22 cellular contexts compared by ENCODE assay signal in genomic region chr5:119037496-119038215, GRCh38. TPM values are rescaled to one million over a fixed set of nuclear protein-coding genes. Genes with fewer than 3 reads are reported as not detected.
DNase-seq lines count a peak whose midpoint lies in the region; ATAC-seq and TF ChIP-seq lines count a peak whose summit lies in the region.
"Had no signal": no experiment of that assay in that cellular context is flagged by ENCODE, and none has a peak within 500 bp of the region (broad histone marks: within the 10 kb centered on the region; RNA-seq: fewer than 3 reads in every experiment).

No MANE protein-coding gene starts in this region.

- H3K4me3 ChIP-seq in LNCaP clone FGC (ENCODE audit: low read depth, low read length) (no peak overlapping the region), ascending aorta (no peak overlapping the region)
- H3K4me3 ChIP-seq: A549, lung, right atrium auricular region had no signal

- no peaks in the 10 kb centered on the region for H3K9me3 Mint-ChIP-seq in activated CD4-positive, alpha-beta T cell treated with anti-CD3 and anti-CD28 coated beads, Interleukin-2, amount 10 ng/mL, durations not matched to agents 7 days and 5 days

- H3K36me3 ChIP-seq in ascending aorta = no peaks in the 10 kb centered on the region
- H3K36me3 ChIP-seq: neutrophil, right atrium auricular region had no signal

- no peaks in the 10 kb centered on the region for H3K9me3 ChIP-seq in ascending aorta
- H3K9me3 ChIP-seq: A549, neutrophil, right atrium auricular region had no signal

- no peak overlapping the region for H3K27ac Mint-ChIP-seq in activated CD4-positive, alpha-beta T cell treated with anti-CD3 and anti-CD28 coated beads, Interleukin-2, amount 10 ng/mL, durations not matched to agents 7 days and 5 days
- H3K27ac Mint-ChIP-seq: activated CD4-positive, alpha-beta T cell treated with anti-CD3 and anti-CD28 coated beads for 36 hours; activated naive CD8-positive, alpha-beta T cell; CD14-positive monocyte had no signal

- no peaks in the 10 kb centered on the region for H3K27me3 Mint-ChIP-seq in activated CD4-positive, alpha-beta T cell treated with anti-CD3 and anti-CD28 coated beads, Interleukin-2, amount 10 ng/mL, durations not matched to agents 7 days and 5 days
- H3K27me3 Mint-ChIP-seq: activated CD4-positive, alpha-beta T cell treated with anti-CD3 and anti-CD28 coated beads for 36 hours; activated naive CD8-positive, alpha-beta T cell had no signal

- intact Hi-C loops in left colon (cut with DNase I, micrococcal nuclease) (no loop called here), ascending aorta (cut with DNase I) (no loop called here)

- no peaks in the 10 kb centered on the region for H3K27me3 ChIP-seq in ascending aorta
- H3K27me3 ChIP-seq: neutrophil, right atrium auricular region had no signal

- peak; percentile 57 for ATAC-seq in left colon
- ATAC-seq: activated CD4-positive, alpha-beta T cell treated with anti-CD3 and anti-CD28 coated beads for 36 hours had no signal

- no peaks in the 10 kb centered on the region for H3K4me1 ChIP-seq in ascending aorta
- H3K4me1 ChIP-seq: right atrium auricular region had no signal

- POLR2A ChIA-PET in activated CD4-positive, alpha-beta T cell treated with anti-CD3 and anti-CD28 coated beads, Interleukin-2, amount 10 ng/mL, durations not matched to agents 7 days and 5 days (lab: Charles Lee) = no interaction called here

- TF ChIP-seq CTCF in 22Rv1 (IDR thresholded peaks at IDR 0.05) (no peak), LNCaP clone FGC (IDR thresholded peaks at IDR 0.05; ENCODE audit: control insufficient read depth, extremely low read depth, insufficient read depth) (no peak), ascending aorta (IDR thresholded peaks at IDR 0.05) (no peak)

- DNase-seq in LNCaP clone FGC (ENCODE audit: low read depth) = peak; percentile 98
- DNase-seq in astrocyte of the hippocampus (ENCODE audit: low read depth, low spot score) = peak; percentile 17
- DNase-seq in left colon = no peak
- no peak for DNase-seq in activated CD4-positive, alpha-beta T cell treated with anti-CD3 and anti-CD28 coated beads, Interleukin-2, amount 10 ng/mL, durations not matched to agents 7 days and 5 days
- DNase-seq in ascending aorta (ENCODE audit: low spot score in 2 of 2) = no peak
- DNase-seq in NCI-H187 treated with DMSO at 0.1 percent for 48 hours (lab: John Stamatoyannopoulos, UW) = no peak
- DNase-seq in NCI-H774 (lab: John Stamatoyannopoulos, UW) = no peak
- DNase-seq: activated CD4-positive, alpha-beta T cell treated with anti-CD3 and anti-CD28 coated beads for 36 hours; cortex of kidney; DMS 273 treated with DMSO at 0.1 percent for 48 hours; hypothalamus; islet precursor cell; NCI-H2029 treated with DMSO at 0.1 percent for 48 hours; NCI-H510A; substantia nigra had no signal

- no peaks in the 10 kb centered on the region for H3K36me3 Mint-ChIP-seq in activated CD4-positive, alpha-beta T cell treated with anti-CD3 and anti-CD28 coated beads, Interleukin-2, amount 10 ng/mL, durations not matched to agents 7 days and 5 days (ENCODE audit: low read depth)
- H3K36me3 Mint-ChIP-seq: activated naive CD8-positive, alpha-beta T cell; CD14-positive monocyte had no signal

- CTCF ChIA-PET in activated CD4-positive, alpha-beta T cell treated with anti-CD3 and anti-CD28 coated beads, Interleukin-2, amount 10 ng/mL, durations not matched to agents 7 days and 5 days (lab: Charles Lee) = no interaction called here

- H3K27ac ChIP-seq in 22Rv1 (peak overlapping the region; percentile 93), ascending aorta (no peak overlapping the region)
- H3K27ac ChIP-seq: A549, neutrophil, right atrium auricular region had no signal

- peaks cover 6% of the 10 kb centered on the region for H3K4me1 Mint-ChIP-seq in activated CD4-positive, alpha-beta T cell treated with anti-CD3 and anti-CD28 coated beads, Interleukin-2, amount 10 ng/mL, durations not matched to agents 7 days and 5 days

- no peak overlapping the region for H3K4me3 Mint-ChIP-seq in activated CD4-positive, alpha-beta T cell treated with anti-CD3 and anti-CD28 coated beads, Interleukin-2, amount 10 ng/mL, durations not matched to agents 7 days and 5 days
- H3K4me3 Mint-ChIP-seq: activated CD4-positive, alpha-beta T cell treated with anti-CD3 and anti-CD28 coated beads for 36 hours; activated naive CD8-positive, alpha-beta T cell; CD14-positive monocyte had no signal

RNA-seq across cellular contexts. Expression of gene DMXL1, which starts 33.2 kb away (rescaled TPM):
- total RNA-seq in left colon = 10 to 100 TPM; 48.0 to 49.6 TPM
- 10 to 100 TPM; 28.4 to 29.3 TPM for total RNA-seq in activated CD4-positive, alpha-beta T cell treated with anti-CD3 and anti-CD28 coated beads, Interleukin-2, amount 10 ng/mL, durations not matched to agents 7 days and 5 days
- total RNA-seq in ascending aorta = 136 TPM

RNA-seq across cellular contexts. Expression of gene DTWD2, which starts 49.3 kb away (rescaled TPM):
- total RNA-seq in left colon (10 to 100 TPM; 11.9 to 12.4 TPM), ascending aorta (0.11 TPM)
- total RNA-seq in activated CD4-positive, alpha-beta T cell treated with anti-CD3 and anti-CD28 coated beads, Interleukin-2, amount 10 ng/mL, durations not matched to agents 7 days and 5 days = 1 to 10 TPM; 1.4 to 2.0 TPM

Comparison
In these comparisons a context has a peak if more than half of its experiments do, and no peak if none do; other contexts are left out.
1. DNase-seq: peak in LNCaP clone FGC (single experiment) and astrocyte of the hippocampus (single experiment); none in left colon (0 of 2), activated CD4-positive, alpha-beta T cell treated with anti-CD3 and anti-CD28 coated beads, Interleukin-2, amount 10 ng/mL, durations not matched to agents 7 days and 5 days (single experiment), ascending aorta (0 of 2), NCI-H187 treated with DMSO at 0.1 percent for 48 hours (single experiment) and NCI-H774 (single experiment).
2. RNA of gene DTWD2, which starts 49.3 kb away (total RNA-seq): 11.9 to 12.4 TPM in left colon; 1.4 to 2.0 TPM in activated CD4-positive, alpha-beta T cell treated with anti-CD3 and anti-CD28 coated beads, Interleukin-2, amount 10 ng/mL, durations not matched to agents 7 days and 5 days and 0.11 TPM in ascending aorta (single experiment); every median in the first group is over 4 times any median in the second.